Comparison of ENCODE assay signal across 1 cellular context in genomic region chr4:86972997-86973396, GRCh38.
A peak's percentile ranks its signal among the peaks of the same experiment; 100 is the strongest.
TF ChIP-seq lines count a peak whose summit lies in the region.

No MANE protein-coding gene starts in this region.

TF ChIP-seq in HepG2, 621 proteins besides CTCF, POLR2A, EP300 and RAD21 (continued from another document and continues in another):
- peak; percentile 69; the same call in 1 of the 2 replicates for TF ChIP-seq ZHX2 (IDR thresholded peaks at IDR 0.05; ENCODE audit: low read depth)
- no peak for TF ChIP-seq ZHX2 (CRISPR knock-in tag; IDR thresholded peaks at IDR 0.05; ENCODE audit: borderline replicate concordance)
- TF ChIP-seq ZFY (CRISPR knock-in tag; IDR thresholded peaks at IDR 0.05): peak; percentile 55
- TF ChIP-seq SP4 (CRISPR knock-in tag; IDR thresholded peaks at IDR 0.05): 0 out of 2 replicates have a peak, but pooled peaks have one; percentile 31
- peak; percentile 15; the same call in 1 of the 2 replicates for TF ChIP-seq UBTF (CRISPR knock-in tag; IDR thresholded peaks at IDR 0.05)
- TF ChIP-seq ZNF614 (CRISPR knock-in tag; IDR thresholded peaks at IDR 0.05; ENCODE audit: borderline replicate concordance): peak; percentile 53; the same call in 1 of the 2 replicates
- peak; percentile 38; the same call in 1 of the 2 replicates for TF ChIP-seq ZNF362 (CRISPR knock-in tag; IDR thresholded peaks at IDR 0.05; ENCODE audit: borderline replicate concordance)
- TF ChIP-seq ZSCAN12 (CRISPR knock-in tag; IDR thresholded peaks at IDR 0.05): 0 out of 2 replicates have a peak, but pooled peaks have one; percentile 29
- TF ChIP-seq HNF4G (IDR thresholded peaks at IDR 0.05; ENCODE audit: borderline replicate concordance, low read depth, low read length): peak; percentile 48; the same call in 1 of the 2 replicates
- TF ChIP-seq HNF4G (CRISPR knock-in tag; IDR thresholded peaks at IDR 0.05; ENCODE audit: borderline replicate concordance, low read depth): no peak
- TF ChIP-seq, protein P1, sequence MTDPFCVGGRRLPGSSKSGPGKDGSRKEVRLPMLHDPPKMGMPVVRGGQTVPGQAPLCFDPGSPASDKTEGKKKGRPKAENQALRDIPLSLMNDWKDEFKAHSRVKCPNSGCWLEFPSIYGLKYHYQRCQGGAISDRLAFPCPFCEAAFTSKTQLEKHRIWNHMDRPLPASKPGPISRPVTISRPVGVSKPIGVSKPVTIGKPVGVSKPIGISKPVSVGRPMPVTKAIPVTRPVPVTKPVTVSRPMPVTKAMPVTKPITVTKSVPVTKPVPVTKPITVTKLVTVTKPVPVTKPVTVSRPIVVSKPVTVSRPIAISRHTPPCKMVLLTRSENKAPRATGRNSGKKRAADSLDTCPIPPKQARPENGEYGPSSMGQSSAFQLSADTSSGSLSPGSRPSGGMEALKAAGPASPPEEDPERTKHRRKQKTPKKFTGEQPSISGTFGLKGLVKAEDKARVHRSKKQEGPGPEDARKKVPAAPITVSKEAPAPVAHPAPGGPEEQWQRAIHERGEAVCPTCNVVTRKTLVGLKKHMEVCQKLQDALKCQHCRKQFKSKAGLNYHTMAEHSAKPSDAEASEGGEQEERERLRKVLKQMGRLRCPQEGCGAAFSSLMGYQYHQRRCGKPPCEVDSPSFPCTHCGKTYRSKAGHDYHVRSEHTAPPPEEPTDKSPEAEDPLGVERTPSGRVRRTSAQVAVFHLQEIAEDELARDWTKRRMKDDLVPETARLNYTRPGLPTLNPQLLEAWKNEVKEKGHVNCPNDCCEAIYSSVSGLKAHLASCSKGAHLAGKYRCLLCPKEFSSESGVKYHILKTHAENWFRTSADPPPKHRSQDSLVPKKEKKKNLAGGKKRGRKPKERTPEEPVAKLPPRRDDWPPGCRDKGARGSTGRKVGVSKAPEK (CRISPR knock-in tag; IDR thresholded peaks at IDR 0.05; ENCODE audit: borderline replicate concordance): peak; percentile 82; the same call in 1 of the 2 replicates
- TF ChIP-seq ZNF292 (CRISPR knock-in tag; IDR thresholded peaks at IDR 0.05; ENCODE audit: borderline replicate concordance, low read depth): peak; percentile 46; the same call in 1 of the 2 replicates
- TF ChIP-seq MATR3 (CRISPR knock-in tag; IDR thresholded peaks at IDR 0.05): no peak
- TF ChIP-seq JARID2 (CRISPR knock-in tag; IDR thresholded peaks at IDR 0.05; ENCODE audit: insufficient replicate concordance): no peak
- TF ChIP-seq GZF1 (CRISPR knock-in tag; IDR thresholded peaks at IDR 0.05): peak; percentile 66; the same call in 1 of the 2 replicates
- TF ChIP-seq TBX2 (CRISPR knock-in tag; IDR thresholded peaks at IDR 0.05; ENCODE audit: borderline replicate concordance): peak; percentile 79
- peak; percentile 85 for TF ChIP-seq POGZ (CRISPR knock-in tag; IDR thresholded peaks at IDR 0.05)
- no peak for TF ChIP-seq ZNF773 (CRISPR knock-in tag; IDR thresholded peaks at IDR 0.05; ENCODE audit: borderline replicate concordance)
- peak; percentile 46; the same call in 1 of the 2 replicates for TF ChIP-seq ZFP91 (CRISPR knock-in tag; IDR thresholded peaks at IDR 0.05; ENCODE audit: borderline replicate concordance)
- TF ChIP-seq, protein P2, sequence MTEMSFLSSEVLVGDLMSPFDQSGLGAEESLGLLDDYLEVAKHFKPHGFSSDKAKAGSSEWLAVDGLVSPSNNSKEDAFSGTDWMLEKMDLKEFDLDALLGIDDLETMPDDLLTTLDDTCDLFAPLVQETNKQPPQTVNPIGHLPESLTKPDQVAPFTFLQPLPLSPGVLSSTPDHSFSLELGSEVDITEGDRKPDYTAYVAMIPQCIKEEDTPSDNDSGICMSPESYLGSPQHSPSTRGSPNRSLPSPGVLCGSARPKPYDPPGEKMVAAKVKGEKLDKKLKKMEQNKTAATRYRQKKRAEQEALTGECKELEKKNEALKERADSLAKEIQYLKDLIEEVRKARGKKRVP (CRISPR knock-in tag; IDR thresholded peaks at IDR 0.05): peak in 1 of 2 experiments; percentile 45; a peak in 1 of 4 replicates
- TF ChIP-seq ZNF772 (CRISPR knock-in tag; IDR thresholded peaks at IDR 0.05): peak; percentile 80
- TF ChIP-seq KLF11 (CRISPR knock-in tag; IDR thresholded peaks at IDR 0.05): 0 out of 2 replicates have a peak, but pooled peaks have one; percentile 46
- TF ChIP-seq POLR2G (IDR thresholded peaks at IDR 0.05; ENCODE audit: low read depth, low read length): peak; percentile 64; the same call in 1 of the 2 replicates
- TF ChIP-seq ZKSCAN8 (CRISPR knock-in tag; IDR thresholded peaks at IDR 0.05; ENCODE audit: borderline replicate concordance): 0 out of 2 replicates have a peak, but pooled peaks have one; percentile 43
- peak; percentile 82 for TF ChIP-seq ISL2 (CRISPR knock-in tag; IDR thresholded peaks at IDR 0.05)
- no peak for TF ChIP-seq ZNF552 (CRISPR knock-in tag; IDR thresholded peaks at IDR 0.05; ENCODE audit: borderline replicate concordance)
- TF ChIP-seq SIN3A (IDR thresholded peaks at IDR 0.05; ENCODE audit: borderline replicate concordance, low read depth, low read length): no peak
- TF ChIP-seq ZNF10 (CRISPR knock-in tag; IDR thresholded peaks at IDR 0.05; ENCODE audit: borderline replicate concordance, low read depth): no peak
- 0 out of 2 replicates have a peak, but pooled peaks have one; percentile 37 for TF ChIP-seq ZNF33A (CRISPR knock-in tag; IDR thresholded peaks at IDR 0.05; ENCODE audit: borderline replicate concordance)
- TF ChIP-seq ZNF709 (CRISPR knock-in tag; IDR thresholded peaks at IDR 0.05): peak; percentile 39; the same call in 1 of the 2 replicates
- peak; percentile 83; the same call in 1 of the 2 replicates for TF ChIP-seq ZBTB7B (CRISPR knock-in tag; IDR thresholded peaks at IDR 0.05)
- TF ChIP-seq SNAPC4 (CRISPR knock-in tag; IDR thresholded peaks at IDR 0.05): no peak
- 0 out of 2 replicates have a peak, but pooled peaks have one; percentile 22 for TF ChIP-seq ONECUT2 (CRISPR knock-in tag; IDR thresholded peaks at IDR 0.05)
- TF ChIP-seq ZNF605 (CRISPR knock-in tag; IDR thresholded peaks at IDR 0.05): peak; percentile 71
- peak; percentile 59; the same call in 1 of the 2 replicates for TF ChIP-seq HOXD1 (CRISPR knock-in tag; IDR thresholded peaks at IDR 0.05)
- no peak for TF ChIP-seq SALL2 (CRISPR knock-in tag; IDR thresholded peaks at IDR 0.05)
- TF ChIP-seq GTF3A (CRISPR knock-in tag; conservative IDR thresholded peaks at IDR 0.05): no peak
- peak; percentile 63; the same call in 1 of the 2 replicates for TF ChIP-seq ZNF556 (CRISPR knock-in tag; IDR thresholded peaks at IDR 0.05; ENCODE audit: borderline replicate concordance)
- no peak for TF ChIP-seq IRX3 (CRISPR knock-in tag; IDR thresholded peaks at IDR 0.05; ENCODE audit: borderline replicate concordance, low read depth)
- no peak for TF ChIP-seq LCORL (IDR thresholded peaks at IDR 0.05)
- peak; percentile 76 for TF ChIP-seq LCORL (CRISPR knock-in tag; IDR thresholded peaks at IDR 0.05)
- TF ChIP-seq ZNF3 (CRISPR knock-in tag; IDR thresholded peaks at IDR 0.05): no peak
- 0 out of 2 replicates have a peak, but pooled peaks have one; percentile 21 for TF ChIP-seq ZNF274 (CRISPR knock-in tag; IDR thresholded peaks at IDR 0.05)
